ENCODE assay signal across 7 cellular contexts in genomic region chr5:179759961-179760541, GRCh38.
DNase-seq lines count a peak whose midpoint lies in the region; ATAC-seq and TF ChIP-seq lines count a peak whose summit lies in the region.

No MANE protein-coding gene starts in this region.

- peak; percentile 55 for ATAC-seq in GM18505 (IDR thresholded peaks at IDR 0.05; ENCODE audit: unreplicated experiment)
- peak; percentile 66 for ATAC-seq in HG02884 (IDR thresholded peaks at IDR 0.05; ENCODE audit: unreplicated experiment)
- no peak for ATAC-seq in HG02642 (IDR thresholded peaks at IDR 0.05; ENCODE audit: poor library complexity, unreplicated experiment)

- peak; percentile 52 to 62 for DNase-seq in activated T-cell treated with anti-CD3 and anti-CD28 coated beads, Interleukin-2, amount 50 U/mL, for 48 hours
- DNase-seq in stimulated activated CD4-positive, alpha-beta T cell treated with anti-CD3 and anti-CD28 coated beads, Interleukin-12 subunit alpha, Interleukin-12 subunit beta, amount 100 ng/mL, for 4 hours, result peak; percentile 21
- DNase-seq in NCI-H1105 (lab: John Stamatoyannopoulos, UW) (no peak), amygdala (lab: John Stamatoyannopoulos, UW) (no peak)

- TF ChIP-seq POLR2A in GM18505 (IDR thresholded peaks at IDR 0.05; ENCODE audit: borderline replicate concordance, extremely low read depth, insufficient read depth, insufficient read length), result peak; percentile 35

Comparison
In these comparisons a context has a peak if more than half of its experiments do, and no peak if none do; other contexts are left out.
1. DNase-seq: peak in activated T-cell treated with anti-CD3 and anti-CD28 coated beads, Interleukin-2, amount 50 U/mL, for 48 hours (2 of 2) and stimulated activated CD4-positive, alpha-beta T cell treated with anti-CD3 and anti-CD28 coated beads, Interleukin-12 subunit alpha, Interleukin-12 subunit beta, amount 100 ng/mL, for 4 hours (single experiment); none in NCI-H1105 (single experiment) and amygdala (0 of 56).